ENCODE assay signal across 8 cellular contexts in the genomic region with DNA sequence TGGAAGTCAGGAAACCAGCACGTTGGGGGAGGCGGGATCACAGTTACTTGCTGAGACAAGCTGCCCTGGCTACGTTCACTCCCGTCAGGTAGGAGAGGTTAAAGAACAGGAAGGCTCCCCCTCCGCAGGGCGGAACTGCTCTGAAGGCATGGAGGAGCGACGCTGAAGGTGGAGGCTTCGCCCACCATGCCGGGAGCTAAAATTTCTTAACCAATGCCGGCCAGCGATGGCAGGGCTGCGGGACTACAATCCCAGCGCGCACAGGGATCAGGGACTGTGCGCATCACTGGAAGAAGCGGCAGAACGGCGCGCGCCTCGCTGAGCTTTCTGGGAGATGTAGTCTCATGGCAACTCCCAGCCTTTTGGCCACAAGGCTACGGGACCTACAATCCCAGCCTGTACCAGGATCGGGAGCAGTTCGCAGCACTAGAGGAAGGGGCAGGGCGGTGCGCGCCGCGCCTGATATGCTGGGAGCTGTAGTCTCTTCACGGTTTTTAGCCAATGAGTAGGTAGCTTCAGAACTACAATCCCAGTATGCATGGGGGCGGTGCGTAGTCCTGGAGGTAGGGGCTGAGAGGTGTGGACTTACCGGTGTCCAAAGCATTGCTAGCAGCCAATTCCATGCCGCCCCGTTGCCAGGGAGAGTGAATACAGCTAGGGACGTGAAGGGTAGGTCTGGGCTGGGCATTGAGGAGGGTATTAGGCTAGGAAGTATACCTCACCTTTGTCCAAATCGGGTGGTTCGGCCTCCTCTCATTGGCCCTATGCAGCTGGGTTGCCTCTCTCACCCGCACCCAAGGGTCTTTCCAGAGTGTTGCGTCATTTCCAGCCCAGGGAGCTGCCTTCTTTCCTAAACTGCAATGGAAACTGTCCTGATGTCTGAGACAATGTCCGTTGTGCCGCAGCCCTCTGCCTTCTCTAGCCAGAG. TPM values are rescaled to one million over a fixed set of nuclear protein-coding genes. Genes with fewer than 3 reads are reported as not detected.
DNase-seq lines count a peak whose midpoint lies in the region; ATAC-seq and TF ChIP-seq lines count a peak whose summit lies in the region.

No MANE protein-coding gene starts in this region.

- H3K4me3 Mint-ChIP-seq in natural killer cell treated with Interleukin-12 subunit alpha and Interleukin-12 subunit beta and Interleukin-15 and Interleukin-18, amount 100 ng/mL, for 72 hours, result peak overlapping the region; percentile 94

- H3K4me1 Mint-ChIP-seq in natural killer cell treated with Interleukin-12 subunit alpha and Interleukin-12 subunit beta and Interleukin-15 and Interleukin-18, amount 100 ng/mL, for 72 hours (ENCODE audit: low read depth in 2 of 2), result peaks cover 7 to 13% of the 10 kb centered on the region in 2 donors

- H3K36me3 Mint-ChIP-seq in natural killer cell treated with Interleukin-12 subunit alpha and Interleukin-12 subunit beta and Interleukin-15 and Interleukin-18, amount 100 ng/mL, for 72 hours, result peaks cover 7% of the 10 kb centered on the region

- H3K27ac Mint-ChIP-seq in natural killer cell treated with Interleukin-12 subunit alpha and Interleukin-12 subunit beta and Interleukin-15 and Interleukin-18, amount 100 ng/mL, for 72 hours, result peak overlapping the region; percentile 79 to 87

- DNase-seq in AML-193 (lab: John Stamatoyannopoulos, UW) (peak; percentile 49 to 55), fibroblast of the conjunctiva (ENCODE audit: low read depth) (peak; percentile 99)
- peak; percentile 43 for DNase-seq in activated effector memory CD4-positive, alpha-beta T cell treated with Interleukin-2 at 50 U/mL for 16 hours
- DNase-seq in natural killer cell treated with Interleukin-12 subunit alpha and Interleukin-12 subunit beta and Interleukin-15 and Interleukin-18, amount 100 ng/mL, for 72 hours (ENCODE audit: low spot score), result peak; percentile 74
- peak; percentile 23 to 56 (median 41) for DNase-seq in stimulated activated naive CD4-positive, alpha-beta T cell (lab: John Stamatoyannopoulos, UW)

- H3K27me3 Mint-ChIP-seq in natural killer cell treated with Interleukin-12 subunit alpha and Interleukin-12 subunit beta and Interleukin-15 and Interleukin-18, amount 100 ng/mL, for 72 hours, result no peaks in the 10 kb centered on the region

- ATAC-seq in GM19351 (IDR thresholded peaks at IDR 0.05; ENCODE audit: unreplicated experiment), result peak; percentile 90
- peak; percentile 83 for ATAC-seq in HG03571 (IDR thresholded peaks at IDR 0.05; ENCODE audit: unreplicated experiment)
- peak; percentile 93 to 94 for ATAC-seq in natural killer cell treated with Interleukin-12 subunit alpha and Interleukin-12 subunit beta and Interleukin-15 and Interleukin-18, amount 100 ng/mL, for 72 hours

- H3K9me3 Mint-ChIP-seq in natural killer cell treated with Interleukin-12 subunit alpha and Interleukin-12 subunit beta and Interleukin-15 and Interleukin-18, amount 100 ng/mL, for 72 hours, result peaks cover 7% of the 10 kb centered on the region

TF ChIP-seq in PFSK-1, 5 proteins besides CTCF, POLR2A, EP300 and RAD21:
- 0 out of 2 replicates have a peak, but pooled peaks have one; percentile 25 for TF ChIP-seq TAF1 (IDR thresholded peaks at IDR 0.05; ENCODE audit: borderline replicate concordance, insufficient read depth, low read length)
- TF ChIP-seq POLR2AphosphoS5 (IDR thresholded peaks at IDR 0.05; ENCODE audit: low read depth, low read length), result peak; percentile 37; the same call in 1 of the 2 replicates
- TF ChIP-seq SIN3A (IDR thresholded peaks at IDR 0.05; ENCODE audit: borderline replicate concordance, insufficient read depth, low read length), result no peak
- TF ChIP-seq, protein P1, sequence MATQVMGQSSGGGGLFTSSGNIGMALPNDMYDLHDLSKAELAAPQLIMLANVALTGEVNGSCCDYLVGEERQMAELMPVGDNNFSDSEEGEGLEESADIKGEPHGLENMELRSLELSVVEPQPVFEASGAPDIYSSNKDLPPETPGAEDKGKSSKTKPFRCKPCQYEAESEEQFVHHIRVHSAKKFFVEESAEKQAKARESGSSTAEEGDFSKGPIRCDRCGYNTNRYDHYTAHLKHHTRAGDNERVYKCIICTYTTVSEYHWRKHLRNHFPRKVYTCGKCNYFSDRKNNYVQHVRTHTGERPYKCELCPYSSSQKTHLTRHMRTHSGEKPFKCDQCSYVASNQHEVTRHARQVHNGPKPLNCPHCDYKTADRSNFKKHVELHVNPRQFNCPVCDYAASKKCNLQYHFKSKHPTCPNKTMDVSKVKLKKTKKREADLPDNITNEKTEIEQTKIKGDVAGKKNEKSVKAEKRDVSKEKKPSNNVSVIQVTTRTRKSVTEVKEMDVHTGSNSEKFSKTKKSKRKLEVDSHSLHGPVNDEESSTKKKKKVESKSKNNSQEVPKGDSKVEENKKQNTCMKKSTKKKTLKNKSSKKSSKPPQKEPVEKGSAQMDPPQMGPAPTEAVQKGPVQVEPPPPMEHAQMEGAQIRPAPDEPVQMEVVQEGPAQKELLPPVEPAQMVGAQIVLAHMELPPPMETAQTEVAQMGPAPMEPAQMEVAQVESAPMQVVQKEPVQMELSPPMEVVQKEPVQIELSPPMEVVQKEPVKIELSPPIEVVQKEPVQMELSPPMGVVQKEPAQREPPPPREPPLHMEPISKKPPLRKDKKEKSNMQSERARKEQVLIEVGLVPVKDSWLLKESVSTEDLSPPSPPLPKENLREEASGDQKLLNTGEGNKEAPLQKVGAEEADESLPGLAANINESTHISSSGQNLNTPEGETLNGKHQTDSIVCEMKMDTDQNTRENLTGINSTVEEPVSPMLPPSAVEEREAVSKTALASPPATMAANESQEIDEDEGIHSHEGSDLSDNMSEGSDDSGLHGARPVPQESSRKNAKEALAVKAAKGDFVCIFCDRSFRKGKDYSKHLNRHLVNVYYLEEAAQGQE (IDR thresholded peaks at IDR 0.05; ENCODE audit: insufficient read depth in 1 of 2, low read depth in 2 of 2, low read length in 2 of 2), result no peak
- TF ChIP-seq FOXP2 (optimal IDR thresholded peaks at IDR 0.05; ENCODE audit: borderline replicate concordance, extremely low read depth, extremely low read length, insufficient read depth), result no peak

RNA-seq across cellular contexts. Expression of a gene that starts 12.8 kb away (rescaled TPM):
- 0.53 TPM for polyA plus RNA-seq in PFSK-1 (2012; ENCODE audit: insufficient read length, low read depth)
- total RNA-seq in natural killer cell treated with Interleukin-12 subunit alpha and Interleukin-12 subunit beta and Interleukin-15 and Interleukin-18, amount 100 ng/mL, for 72 hours, result 10 to 100 TPM; 15.7 to 22.6 TPM

RNA-seq across cellular contexts. Expression of a gene that starts 25.7 kb away (rescaled TPM):
- 4.4 TPM for polyA plus RNA-seq in PFSK-1 (2012; ENCODE audit: insufficient read length, low read depth)
- total RNA-seq in natural killer cell treated with Interleukin-12 subunit alpha and Interleukin-12 subunit beta and Interleukin-15 and Interleukin-18, amount 100 ng/mL, for 72 hours, result 10 to 100 TPM in 1 of 2 donors, 1 to 10 TPM in 1; 7.9 to 12.2 TPM

Comparison
In these comparisons a context has a peak if more than half of its experiments do, and no peak if none do; other contexts are left out.
1. Peak in every context shown above with its lines: DNase-seq and ATAC-seq.
2. DNase-seq: peak in every context shown above with its lines; median percentile 99 in fibroblast of the conjunctiva; 74 in natural killer cell treated with Interleukin-12 subunit alpha and Interleukin-12 subunit beta and Interleukin-15 and Interleukin-18, amount 100 ng/mL, for 72 hours; 52 in AML-193; 43 in activated effector memory CD4-positive, alpha-beta T cell treated with Interleukin-2 at 50 U/mL for 16 hours; 41 in stimulated activated naive CD4-positive, alpha-beta T cell.